25 cellular contexts compared by ENCODE assay signal in the genomic region with DNA sequence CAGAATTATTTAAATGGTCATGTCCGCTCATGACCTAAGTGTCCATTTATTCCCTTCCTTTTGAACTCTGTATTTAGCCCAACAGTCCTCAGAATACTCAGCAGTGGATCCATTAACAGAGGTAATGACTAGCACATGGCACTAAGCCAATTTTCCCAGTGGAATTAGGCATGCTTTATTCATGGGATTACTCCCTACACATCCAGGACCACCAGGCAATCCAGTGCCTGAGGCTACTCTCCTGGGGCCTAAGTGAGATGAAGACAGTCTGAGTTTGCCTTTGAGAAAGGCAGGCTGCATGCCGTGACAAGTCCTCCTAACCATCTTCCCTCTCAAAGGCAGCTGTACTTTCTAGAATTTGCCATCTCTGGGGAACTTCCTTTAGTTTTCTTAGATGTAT.
DNase-seq lines count a peak whose midpoint lies in the region; TF ChIP-seq lines count a peak whose summit lies in the region.
"Had no signal": no experiment of that assay in that cellular context is flagged by ENCODE, and none has a peak within 500 bp of the region (broad histone marks: within the 10 kb centered on the region; RNA-seq: fewer than 3 reads in every experiment).

No MANE protein-coding gene starts in this region.

- WGBS in mammary epithelial cell (ENCODE audit: low coverage, missing lambda C conversion rate) = 100% methylated on average over 2 of the region's 2 CpGs

- H3K4me1 ChIP-seq in mammary epithelial cell (ENCODE audit: insufficient read depth, low read length) (peaks cover 21% of the 10 kb centered on the region), neural progenitor cell (no peaks in the 10 kb centered on the region)
- H3K4me1 ChIP-seq: pancreas had no signal

- H3K27me3 ChIP-seq in mammary epithelial cell (ENCODE audit: insufficient read depth, low read length) (no peaks in the 10 kb centered on the region), neural progenitor cell (no peaks in the 10 kb centered on the region)
- H3K27me3 ChIP-seq: brain microvascular endothelial cell, pancreas had no signal

- no peaks in the 10 kb centered on the region for H3K9me3 ChIP-seq in mammary epithelial cell (replicated peaks; ENCODE audit: insufficient read depth, low read length)
- peaks cover 5% of the 10 kb centered on the region for H3K9me3 ChIP-seq in neural progenitor cell (ENCODE audit: low read depth)
- H3K9me3 ChIP-seq: pancreas had no signal

- no peaks in the 10 kb centered on the region for H3K79me2 ChIP-seq in mammary epithelial cell (ENCODE audit: insufficient read depth, low read length)
- H3K79me2 ChIP-seq in neural progenitor cell (ENCODE audit: low read depth) = no peaks in the 10 kb centered on the region

- H3K27ac ChIP-seq in mammary epithelial cell (ENCODE audit: insufficient read depth, low read depth, low read length) (no peak overlapping the region), neural progenitor cell (no peak overlapping the region)
- H3K27ac ChIP-seq: brain microvascular endothelial cell, pancreas had no signal

- H3K27ac Mint-ChIP-seq in MCF 10A (ENCODE audit: low read depth, unreplicated experiment) = no peak overlapping the region
- no peak overlapping the region for H3K27ac Mint-ChIP-seq in neural progenitor cell
- H3K27ac Mint-ChIP-seq: activated CD8-positive, alpha-beta T cell treated with anti-CD3 and anti-CD28 coated beads for 36 hours; activated naive CD4-positive, alpha-beta T cell treated with anti-CD3 and anti-CD28 coated beads, Interleukin-2, amount 10 ng/mL, durations not matched to agents 7 days and 5 days; activated T-helper 17 cell treated with anti-CD3 and anti-CD28 coated beads, Interleukin-2, amount 50 U/mL, for 72 hours; CD8-positive, alpha-beta T cell; memory B cell; stimulated activated memory B cell treated with anti-CD40 and anti-IgM and Interleukin-4, amounts not matched to agents 10 μg/mL and 1 μg/mL and 100 μg/mL, for 72 hours; T-helper 2 cell treated with Interferon-gamma antibody and Interleukin-4, amounts not matched to agents 5 μg/mL and 100 μg/mL, for 36 hours had no signal

- H3K4me2 ChIP-seq in mammary epithelial cell (ENCODE audit: insufficient read depth, low read depth, low read length) = no peak overlapping the region
- no peak overlapping the region for H3K4me2 ChIP-seq in neural progenitor cell

- DNase-seq in mammary epithelial cell = peak; percentile 49
- no peak for DNase-seq in MCF 10A (ENCODE audit: unreplicated experiment)
- peak; percentile 20 for DNase-seq in NCI-H226
- peak; percentile 47 for DNase-seq in ecto neural progenitor cell (ENCODE audit: low spot score)
- peak; percentile 25 for DNase-seq in neural progenitor cell (ENCODE audit: low spot score)
- no peak for DNase-seq in T1000 (lab: John Stamatoyannopoulos, UW)
- no peak for DNase-seq in NCI-H187 (lab: John Stamatoyannopoulos, UW)
- no peak for DNase-seq in germinal center (ENCODE audit: low spot score)
- DNase-seq: activated CD8-positive, alpha-beta T cell treated with anti-CD3 and anti-CD28 coated beads for 36 hours; activated naive CD4-positive, alpha-beta T cell treated with anti-CD3 and anti-CD28 coated beads, Interleukin-2, amount 10 ng/mL, durations not matched to agents 7 days and 5 days; brain microvascular endothelial cell; CD8-positive, alpha-beta T cell; hypothalamus; Kasumi-1; NCI-H1694; pancreas; retina; Right ventricle myocardium superior; substantia nigra; trophoblast cell had no signal

- no TSS peak for BruUV-seq in mammary epithelial cell (replicated peaks; lab: Mats Ljungman, UMichigan)
- no TSS peak for BruUV-seq in MCF 10A (replicated peaks; lab: Mats Ljungman, UMichigan)

- POLR2A ChIA-PET in MCF 10A (lab: Yijun Ruan, JAX) = no interaction called here

- no peak for TF ChIP-seq CTCF in mammary epithelial cell (conservative IDR thresholded peaks at IDR 0.05 in 1 of 2, IDR thresholded peaks at IDR 0.05 in 1 of 2; ENCODE audit: extremely low read depth in 1 of 2, insufficient read depth in 1 of 2, low read depth in 1 of 2, low read length in 2 of 2)
- no peak for TF ChIP-seq CTCF in MCF 10A (IDR thresholded peaks at IDR 0.05; ENCODE audit: unreplicated experiment)
- no peak for TF ChIP-seq CTCF in neural progenitor cell (IDR thresholded peaks at IDR 0.05)

- CTCF ChIA-PET in mammary epithelial cell (lab: Charles Lee; ENCODE audit: low non-redundant PET) = no interaction called here
- CTCF ChIA-PET in MCF 10A (lab: Yijun Ruan, JAX) = no interaction called here

- dilution Hi-C loops in mammary epithelial cell (cut with HindIII; ENCODE audit: low sequenced_read_pairs) = no loop called here

- H3K9me3 Mint-ChIP-seq in MCF 10A (ENCODE audit: unreplicated experiment) (no peaks in the 10 kb centered on the region), neural progenitor cell (peaks cover 5% of the 10 kb centered on the region)
- H3K9me3 Mint-ChIP-seq: activated naive CD4-positive, alpha-beta T cell treated with anti-CD3 and anti-CD28 coated beads, Interleukin-2, amount 10 ng/mL, durations not matched to agents 7 days and 5 days; T-helper 2 cell treated with Interferon-gamma antibody and Interleukin-4, amounts not matched to agents 5 μg/mL and 100 μg/mL, for 36 hours had no signal

- H3K36me3 Mint-ChIP-seq in MCF 10A (ENCODE audit: insufficient read depth, unreplicated experiment) (no peaks in the 10 kb centered on the region), neural progenitor cell (no peaks in the 10 kb centered on the region)
- H3K36me3 Mint-ChIP-seq: activated naive CD4-positive, alpha-beta T cell treated with anti-CD3 and anti-CD28 coated beads, Interleukin-2, amount 10 ng/mL, durations not matched to agents 7 days and 5 days; CD8-positive, alpha-beta T cell; memory B cell; stimulated activated memory B cell treated with anti-CD40 and anti-IgM and Interleukin-4, amounts not matched to agents 10 μg/mL and 1 μg/mL and 100 μg/mL, for 72 hours had no signal

- intact Hi-C loops in mammary epithelial cell (cut with micrococcal nuclease) (no loop called here), MCF 10A (cut with micrococcal nuclease) (no loop called here)

- no peaks in the 10 kb centered on the region for H3K27me3 Mint-ChIP-seq in MCF 10A (ENCODE audit: insufficient read depth, unreplicated experiment)
- no peaks in the 10 kb centered on the region for H3K27me3 Mint-ChIP-seq in neural progenitor cell (ENCODE audit: insufficient read depth, low read depth)

- H3K4me3 Mint-ChIP-seq in MCF 10A (ENCODE audit: unreplicated experiment) (no peak overlapping the region), neural progenitor cell (no peak overlapping the region)
- H3K4me3 Mint-ChIP-seq: activated CD8-positive, alpha-beta T cell treated with anti-CD3 and anti-CD28 coated beads for 36 hours; activated naive CD4-positive, alpha-beta T cell treated with anti-CD3 and anti-CD28 coated beads, Interleukin-2, amount 10 ng/mL, durations not matched to agents 7 days and 5 days; activated T-helper 17 cell treated with anti-CD3 and anti-CD28 coated beads, Interleukin-2, amount 50 U/mL, for 72 hours; CD8-positive, alpha-beta T cell; memory B cell; neural crest cell; stimulated activated memory B cell treated with anti-CD40 and anti-IgM and Interleukin-4, amounts not matched to agents 10 μg/mL and 1 μg/mL and 100 μg/mL, for 72 hours; T-helper 2 cell treated with Interferon-gamma antibody and Interleukin-4, amounts not matched to agents 5 μg/mL and 100 μg/mL, for 36 hours had no signal

- in situ Hi-C loops in mammary epithelial cell (cut with MboI; ENCODE audit: low sequenced_read_pairs in 2 of 2) = no loop called here

- H3K4me3 ChIP-seq in mammary epithelial cell (replicated peaks in 1 of 3; ENCODE audit: insufficient read depth in 1 of 3, low read depth in 2 of 3, low read length in 3 of 3) (no peak overlapping the region), neural progenitor cell (no peak overlapping the region)
- H3K4me3 ChIP-seq: pancreas had no signal

- H2AFZ ChIP-seq in mammary epithelial cell (ENCODE audit: low read depth, low read length) = peak overlapping the region; percentile 10
- H2AFZ ChIP-seq in neural progenitor cell (replicated peaks) = no peak overlapping the region

- H3K9ac ChIP-seq in mammary epithelial cell (ENCODE audit: insufficient read depth, low read length) (no peak overlapping the region), neural progenitor cell (no peak overlapping the region)

- H3K4me1 Mint-ChIP-seq in MCF 10A (ENCODE audit: insufficient read depth, unreplicated experiment) (peaks cover 10% of the 10 kb centered on the region), neural progenitor cell (peaks cover 8% of the 10 kb centered on the region)
- H3K4me1 Mint-ChIP-seq: activated naive CD4-positive, alpha-beta T cell treated with anti-CD3 and anti-CD28 coated beads, Interleukin-2, amount 10 ng/mL, durations not matched to agents 7 days and 5 days; activated T-helper 17 cell treated with anti-CD3 and anti-CD28 coated beads, Interleukin-2, amount 50 U/mL, for 72 hours; memory B cell; stimulated activated memory B cell treated with anti-CD40 and anti-IgM and Interleukin-4, amounts not matched to agents 10 μg/mL and 1 μg/mL and 100 μg/mL, for 72 hours had no signal

- H3K36me3 ChIP-seq in mammary epithelial cell (ENCODE audit: insufficient read depth, low read length) = no peaks in the 10 kb centered on the region
- no peaks in the 10 kb centered on the region for H3K36me3 ChIP-seq in neural progenitor cell
- H3K36me3 ChIP-seq: brain microvascular endothelial cell, pancreas had no signal

- no peaks in the 10 kb centered on the region for H3F3A ChIP-seq in neural progenitor cell (ENCODE audit: low read depth)

- H4K20me1 ChIP-seq in mammary epithelial cell (ENCODE audit: insufficient read depth, low read length) = no peaks in the 10 kb centered on the region
- H4K20me1 ChIP-seq in neural progenitor cell (ENCODE audit: low read depth) = no peaks in the 10 kb centered on the region

Comparison
In these comparisons a context has a peak if more than half of its experiments do, and no peak if none do; other contexts are left out.
1. DNase-seq: peak in mammary epithelial cell (single experiment), NCI-H226 (single experiment), ecto neural progenitor cell (single experiment) and neural progenitor cell (single experiment); none in MCF 10A (single experiment), T1000 (single experiment), NCI-H187 (0 of 2) and germinal center (single experiment).